In genomic region chr6:159646731-159647130, GRCh38 we compare ENCODE assay signal across 11 cellular contexts. TPM values are rescaled to one million over a fixed set of nuclear protein-coding genes. Genes with fewer than 3 reads are reported as not detected.
DNase-seq lines count a peak whose midpoint lies in the region; ATAC-seq and TF ChIP-seq lines count a peak whose summit lies in the region.
"Had no signal": no experiment of that assay in that cellular context is flagged by ENCODE, and none has a peak within 500 bp of the region (broad histone marks: within the 10 kb centered on the region; RNA-seq: fewer than 3 reads in every experiment).

No MANE protein-coding gene starts in this region.

- no peak overlapping the region for H2AFZ ChIP-seq in mammary epithelial cell (ENCODE audit: low read depth, low read length)

- POLR2A ChIA-PET in MCF 10A (lab: Yijun Ruan, JAX): interaction anchor here (0.7 kb wide), 1 partner anchor 1495 kb away, joined by 3 read pairs; no protein-coding TSS in a partner anchor

- BruUV-seq in mammary epithelial cell (replicated peaks; lab: Mats Ljungman, UMichigan) (no TSS peak), MCF 10A (replicated peaks; lab: Mats Ljungman, UMichigan) (no TSS peak)

- dilution Hi-C loops in mammary epithelial cell (cut with HindIII; ENCODE audit: low sequenced_read_pairs): loop anchor here (5.0 kb wide), 1 partner anchor 474 kb away; no protein-coding TSS in a partner anchor

- H4K20me1 ChIP-seq in mammary epithelial cell (ENCODE audit: insufficient read depth, low read length): no peaks in the 10 kb centered on the region

- no peak overlapping the region for H3K9ac ChIP-seq in mammary epithelial cell (ENCODE audit: insufficient read depth, low read length)

- intact Hi-C loops in mammary epithelial cell (cut with micrococcal nuclease): no loop called here
- intact Hi-C loops in MCF 10A (cut with micrococcal nuclease): no loop called here

- H3K4me3 ChIP-seq in mammary epithelial cell (replicated peaks in 1 of 3; ENCODE audit: insufficient read depth in 1 of 3, low read depth in 2 of 3, low read length in 3 of 3): no peak overlapping the region

- peak; percentile 94 for ATAC-seq in HG03095 (IDR thresholded peaks at IDR 0.05; ENCODE audit: unreplicated experiment)

- H3K4me1 ChIP-seq in mammary epithelial cell (ENCODE audit: insufficient read depth, low read length): no peaks in the 10 kb centered on the region

- CTCF ChIA-PET in mammary epithelial cell (lab: Charles Lee; ENCODE audit: low non-redundant PET) (no interaction called here), MCF 10A (lab: Yijun Ruan, JAX) (interaction anchor here (0.6 to 3.0 kb wide), 5 partner anchors 8 to 471 kb away, joined by 3 to 25 read pairs (median 4); no protein-coding TSS in a partner anchor)

- H3K27me3 ChIP-seq in mammary epithelial cell (ENCODE audit: insufficient read depth, low read length): no peaks in the 10 kb centered on the region
- H3K27me3 ChIP-seq: brain microvascular endothelial cell had no signal

- in situ Hi-C loops in mammary epithelial cell (cut with MboI; ENCODE audit: low sequenced_read_pairs in 2 of 2): loop anchor here in 1 of 2 donors (10.0 kb wide), 1 partner anchor 472 kb away; no protein-coding TSS in a partner anchor

- H3K4me1 Mint-ChIP-seq in MCF 10A (ENCODE audit: insufficient read depth, unreplicated experiment): peaks cover 15% of the 10 kb centered on the region

- no peak overlapping the region for H3K27ac ChIP-seq in mammary epithelial cell (ENCODE audit: insufficient read depth, low read depth, low read length)
- H3K27ac ChIP-seq: brain microvascular endothelial cell had no signal

- no peaks in the 10 kb centered on the region for H3K9me3 ChIP-seq in mammary epithelial cell (replicated peaks; ENCODE audit: insufficient read depth, low read length)

- H3K36me3 Mint-ChIP-seq in MCF 10A (ENCODE audit: insufficient read depth, unreplicated experiment): peaks cover 12% of the 10 kb centered on the region
- H3K36me3 Mint-ChIP-seq: type B pancreatic cell had no signal

- H3K4me3 Mint-ChIP-seq in MCF 10A (ENCODE audit: unreplicated experiment): no peak overlapping the region
- H3K4me3 Mint-ChIP-seq: type B pancreatic cell had no signal

- DNase-seq in mammary epithelial cell (peak; percentile 74), MCF 10A (ENCODE audit: unreplicated experiment) (no peak), astrocyte of the hippocampus (ENCODE audit: low read depth, low spot score) (peak; percentile 85), 8988T (no peak), HuH-7 (ENCODE audit: low spot score) (no peak)
- no peak for DNase-seq in central memory CD4-positive, alpha-beta T cell
- no peak for DNase-seq in stimulated activated CD8-positive, alpha-beta memory T cell treated with anti-CD3 and anti-CD28 coated beads, Interleukin-4, amount 100 ng/mL, for 48 hours
- DNase-seq: brain microvascular endothelial cell, NCI-H2081 treated with DMSO at 0.1 percent for 48 hours had no signal

- TF ChIP-seq CTCF in mammary epithelial cell (conservative IDR thresholded peaks at IDR 0.05 in 1 of 2, IDR thresholded peaks at IDR 0.05 in 1 of 2; ENCODE audit: extremely low read depth in 1 of 2, insufficient read depth in 1 of 2, low read depth in 1 of 2, low read length in 2 of 2): no peak
- no peak for TF ChIP-seq CTCF in MCF 10A (IDR thresholded peaks at IDR 0.05; ENCODE audit: unreplicated experiment)

- no peak overlapping the region for H3K27ac Mint-ChIP-seq in MCF 10A (ENCODE audit: low read depth, unreplicated experiment)
- H3K27ac Mint-ChIP-seq: type B pancreatic cell had no signal

- H3K79me2 ChIP-seq in mammary epithelial cell (ENCODE audit: insufficient read depth, low read length): no peaks in the 10 kb centered on the region

- no peaks in the 10 kb centered on the region for H3K9me3 Mint-ChIP-seq in MCF 10A (ENCODE audit: unreplicated experiment)

- no peak overlapping the region for H3K4me2 ChIP-seq in mammary epithelial cell (ENCODE audit: insufficient read depth, low read depth, low read length)

- WGBS in mammary epithelial cell (ENCODE audit: low coverage, missing lambda C conversion rate): 95% methylated on average over 2 of the region's 2 CpGs

- no peaks in the 10 kb centered on the region for H3K27me3 Mint-ChIP-seq in MCF 10A (ENCODE audit: insufficient read depth, unreplicated experiment)
- H3K27me3 Mint-ChIP-seq: type B pancreatic cell had no signal

- H3K36me3 ChIP-seq in mammary epithelial cell (ENCODE audit: insufficient read depth, low read length): no peaks in the 10 kb centered on the region
- H3K36me3 ChIP-seq: brain microvascular endothelial cell had no signal

RNA-seq across cellular contexts. Expression of gene SOD2, which starts 46.3 kb away (rescaled TPM):
- total RNA-seq in mammary epithelial cell (100 to 1,000 TPM; 105 to 145 TPM), MCF 10A (2022) (424 and 600 TPM in 2 replicates)
- polyA plus RNA-seq in mammary epithelial cell: 51.3 TPM
- polyA minus RNA-seq in mammary epithelial cell: 77.2 TPM

Comparison
In these comparisons a context has a peak if more than half of its experiments do, and no peak if none do; other contexts are left out.
1. DNase-seq: peak in mammary epithelial cell (single experiment) and astrocyte of the hippocampus (single experiment); none in MCF 10A (single experiment), central memory CD4-positive, alpha-beta T cell (single experiment), 8988T (single experiment), HuH-7 (single experiment) and stimulated activated CD8-positive, alpha-beta memory T cell treated with anti-CD3 and anti-CD28 coated beads, Interleukin-4, amount 100 ng/mL, for 48 hours (single experiment).